Comparison of ENCODE assay signal across 1 cellular context in the genomic region with DNA sequence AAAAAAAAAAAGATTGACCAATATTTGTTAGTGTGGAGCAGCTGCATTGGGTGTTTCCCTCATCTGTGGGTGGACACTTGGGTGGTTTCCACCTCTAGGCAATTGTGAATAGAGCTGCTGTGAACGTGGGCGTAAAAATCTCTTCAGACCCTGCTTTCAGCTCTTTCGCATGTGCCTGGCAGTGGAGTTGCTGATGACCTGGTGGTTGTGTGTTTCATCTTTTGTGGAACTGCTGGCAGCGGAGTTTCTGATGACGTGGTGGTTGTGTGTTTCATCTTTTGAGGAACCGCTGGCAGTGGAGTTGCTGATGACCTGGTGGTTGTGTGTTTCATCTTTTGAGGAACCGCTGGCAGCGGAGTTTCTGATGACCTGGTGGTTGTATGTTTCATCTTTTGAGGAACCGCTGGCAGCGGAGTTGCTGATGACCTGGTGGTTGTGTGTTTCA.
A peak's percentile ranks its signal among the peaks of the same experiment; 100 is the strongest.
TF ChIP-seq lines count a peak whose summit lies in the region.

No MANE protein-coding gene starts in this region.

TF ChIP-seq in GM12878, 131 proteins besides CTCF, POLR2A, EP300 and RAD21 (continued from another document and continues in another):
- no peak for TF ChIP-seq TCF3 (IDR thresholded peaks at IDR 0.05; ENCODE audit: borderline replicate concordance, insufficient read depth, low read depth, low read length)
- TF ChIP-seq, protein P1, sequence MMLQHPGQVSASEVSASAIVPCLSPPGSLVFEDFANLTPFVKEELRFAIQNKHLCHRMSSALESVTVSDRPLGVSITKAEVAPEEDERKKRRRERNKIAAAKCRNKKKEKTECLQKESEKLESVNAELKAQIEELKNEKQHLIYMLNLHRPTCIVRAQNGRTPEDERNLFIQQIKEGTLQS (IDR thresholded peaks at IDR 0.05; ENCODE audit: borderline replicate concordance, extremely low read depth, low read depth, low read length), result no peak
- TF ChIP-seq GATAD2B (conservative IDR thresholded peaks at IDR 0.05; ENCODE audit: low read depth), result no peak
- peak; percentile 43; the same call in 1 of the 2 replicates for TF ChIP-seq PML (IDR thresholded peaks at IDR 0.05; ENCODE audit: low read length)
- TF ChIP-seq TCF12 (IDR thresholded peaks at IDR 0.05; ENCODE audit: low read depth, low read length), result peak; percentile 76
- TF ChIP-seq SIX5 (IDR thresholded peaks at IDR 0.05; ENCODE audit: low read depth, low read length, severe bottlenecking), result no peak
- no peak for TF ChIP-seq SUZ12 (IDR thresholded peaks at IDR 0.05; ENCODE audit: unreplicated experiment)
- TF ChIP-seq CHD2 (IDR thresholded peaks at IDR 0.05; ENCODE audit: borderline replicate concordance, low read depth, low read length), result no peak
- TF ChIP-seq BMI1 (IDR thresholded peaks at IDR 0.05; ENCODE audit: borderline replicate concordance), result no peak
- TF ChIP-seq POLR2AphosphoS5 (IDR thresholded peaks at IDR 0.05; ENCODE audit: low read length), result peak; percentile 64; the same call in 1 of the 2 replicates
- TF ChIP-seq, protein P2, sequence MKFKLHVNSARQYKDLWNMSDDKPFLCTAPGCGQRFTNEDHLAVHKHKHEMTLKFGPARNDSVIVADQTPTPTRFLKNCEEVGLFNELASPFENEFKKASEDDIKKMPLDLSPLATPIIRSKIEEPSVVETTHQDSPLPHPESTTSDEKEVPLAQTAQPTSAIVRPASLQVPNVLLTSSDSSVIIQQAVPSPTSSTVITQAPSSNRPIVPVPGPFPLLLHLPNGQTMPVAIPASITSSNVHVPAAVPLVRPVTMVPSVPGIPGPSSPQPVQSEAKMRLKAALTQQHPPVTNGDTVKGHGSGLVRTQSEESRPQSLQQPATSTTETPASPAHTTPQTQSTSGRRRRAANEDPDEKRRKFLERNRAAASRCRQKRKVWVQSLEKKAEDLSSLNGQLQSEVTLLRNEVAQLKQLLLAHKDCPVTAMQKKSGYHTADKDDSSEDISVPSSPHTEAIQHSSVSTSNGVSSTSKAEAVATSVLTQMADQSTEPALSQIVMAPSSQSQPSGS (IDR thresholded peaks at IDR 0.05; ENCODE audit: low read length), result peak; percentile 87
- TF ChIP-seq, protein P3, sequence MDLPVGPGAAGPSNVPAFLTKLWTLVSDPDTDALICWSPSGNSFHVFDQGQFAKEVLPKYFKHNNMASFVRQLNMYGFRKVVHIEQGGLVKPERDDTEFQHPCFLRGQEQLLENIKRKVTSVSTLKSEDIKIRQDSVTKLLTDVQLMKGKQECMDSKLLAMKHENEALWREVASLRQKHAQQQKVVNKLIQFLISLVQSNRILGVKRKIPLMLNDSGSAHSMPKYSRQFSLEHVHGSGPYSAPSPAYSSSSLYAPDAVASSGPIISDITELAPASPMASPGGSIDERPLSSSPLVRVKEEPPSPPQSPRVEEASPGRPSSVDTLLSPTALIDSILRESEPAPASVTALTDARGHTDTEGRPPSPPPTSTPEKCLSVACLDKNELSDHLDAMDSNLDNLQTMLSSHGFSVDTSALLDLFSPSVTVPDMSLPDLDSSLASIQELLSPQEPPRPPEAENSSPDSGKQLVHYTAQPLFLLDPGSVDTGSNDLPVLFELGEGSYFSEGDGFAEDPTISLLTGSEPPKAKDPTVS (IDR thresholded peaks at IDR 0.05; ENCODE audit: low read depth, low read length), result no peak
- TF ChIP-seq GABPA (IDR thresholded peaks at IDR 0.05; ENCODE audit: low read depth), result no peak
- no peak for TF ChIP-seq FOS (IDR thresholded peaks at IDR 0.05; ENCODE audit: borderline replicate concordance, extremely low read depth, insufficient read length)
- no peak for TF ChIP-seq CEBPB (IDR thresholded peaks at IDR 0.05; ENCODE audit: borderline replicate concordance in 1 of 2, low read depth in 2 of 2, low read length in 2 of 2)
- TF ChIP-seq FOXK2 (IDR thresholded peaks at IDR 0.05), result no peak
- TF ChIP-seq NRF1 (conservative IDR thresholded peaks at IDR 0.05; ENCODE audit: low read depth, low read length), result no peak
- TF ChIP-seq TAF1 (IDR thresholded peaks at IDR 0.05; ENCODE audit: borderline replicate concordance, low read depth, low read length), result no peak
- TF ChIP-seq, protein P4, sequence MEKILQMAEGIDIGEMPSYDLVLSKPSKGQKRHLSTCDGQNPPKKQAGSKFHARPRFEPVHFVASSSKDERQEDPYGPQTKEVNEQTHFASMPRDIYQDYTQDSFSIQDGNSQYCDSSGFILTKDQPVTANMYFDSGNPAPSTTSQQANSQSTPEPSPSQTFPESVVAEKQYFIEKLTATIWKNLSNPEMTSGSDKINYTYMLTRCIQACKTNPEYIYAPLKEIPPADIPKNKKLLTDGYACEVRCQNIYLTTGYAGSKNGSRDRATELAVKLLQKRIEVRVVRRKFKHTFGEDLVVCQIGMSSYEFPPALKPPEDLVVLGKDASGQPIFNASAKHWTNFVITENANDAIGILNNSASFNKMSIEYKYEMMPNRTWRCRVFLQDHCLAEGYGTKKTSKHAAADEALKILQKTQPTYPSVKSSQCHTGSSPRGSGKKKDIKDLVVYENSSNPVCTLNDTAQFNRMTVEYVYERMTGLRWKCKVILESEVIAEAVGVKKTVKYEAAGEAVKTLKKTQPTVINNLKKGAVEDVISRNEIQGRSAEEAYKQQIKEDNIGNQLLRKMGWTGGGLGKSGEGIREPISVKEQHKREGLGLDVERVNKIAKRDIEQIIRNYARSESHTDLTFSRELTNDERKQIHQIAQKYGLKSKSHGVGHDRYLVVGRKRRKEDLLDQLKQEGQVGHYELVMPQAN (conservative IDR thresholded peaks at IDR 0.05), result no peak
- TF ChIP-seq, protein P5, sequence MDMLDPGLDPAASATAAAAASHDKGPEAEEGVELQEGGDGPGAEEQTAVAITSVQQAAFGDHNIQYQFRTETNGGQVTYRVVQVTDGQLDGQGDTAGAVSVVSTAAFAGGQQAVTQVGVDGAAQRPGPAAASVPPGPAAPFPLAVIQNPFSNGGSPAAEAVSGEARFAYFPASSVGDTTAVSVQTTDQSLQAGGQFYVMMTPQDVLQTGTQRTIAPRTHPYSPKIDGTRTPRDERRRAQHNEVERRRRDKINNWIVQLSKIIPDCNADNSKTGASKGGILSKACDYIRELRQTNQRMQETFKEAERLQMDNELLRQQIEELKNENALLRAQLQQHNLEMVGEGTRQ (IDR thresholded peaks at IDR 0.05; ENCODE audit: borderline replicate concordance, low read depth, low read length), result no peak
- TF ChIP-seq KAT2A (conservative IDR thresholded peaks at IDR 0.05; ENCODE audit: control insufficient read depth, low read depth, low read length), result no peak
- TF ChIP-seq ZNF207 (IDR thresholded peaks at IDR 0.05; ENCODE audit: borderline replicate concordance), result no peak
- TF ChIP-seq, protein P6, sequence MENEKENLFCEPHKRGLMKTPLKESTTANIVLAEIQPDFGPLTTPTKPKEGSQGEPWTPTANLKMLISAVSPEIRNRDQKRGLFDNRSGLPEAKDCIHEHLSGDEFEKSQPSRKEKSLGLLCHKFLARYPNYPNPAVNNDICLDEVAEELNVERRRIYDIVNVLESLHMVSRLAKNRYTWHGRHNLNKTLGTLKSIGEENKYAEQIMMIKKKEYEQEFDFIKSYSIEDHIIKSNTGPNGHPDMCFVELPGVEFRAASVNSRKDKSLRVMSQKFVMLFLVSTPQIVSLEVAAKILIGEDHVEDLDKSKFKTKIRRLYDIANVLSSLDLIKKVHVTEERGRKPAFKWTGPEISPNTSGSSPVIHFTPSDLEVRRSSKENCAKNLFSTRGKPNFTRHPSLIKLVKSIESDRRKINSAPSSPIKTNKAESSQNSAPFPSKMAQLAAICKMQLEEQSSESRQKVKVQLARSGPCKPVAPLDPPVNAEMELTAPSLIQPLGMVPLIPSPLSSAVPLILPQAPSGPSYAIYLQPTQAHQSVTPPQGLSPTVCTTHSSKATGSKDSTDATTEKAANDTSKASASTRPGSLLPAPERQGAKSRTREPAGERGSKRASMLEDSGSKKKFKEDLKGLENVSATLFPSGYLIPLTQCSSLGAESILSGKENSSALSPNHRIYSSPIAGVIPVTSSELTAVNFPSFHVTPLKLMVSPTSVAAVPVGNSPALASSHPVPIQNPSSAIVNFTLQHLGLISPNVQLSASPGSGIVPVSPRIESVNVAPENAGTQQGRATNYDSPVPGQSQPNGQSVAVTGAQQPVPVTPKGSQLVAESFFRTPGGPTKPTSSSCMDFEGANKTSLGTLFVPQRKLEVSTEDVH (IDR thresholded peaks at IDR 0.05; ENCODE audit: low read depth, partially characterized antibody), result no peak
- TF ChIP-seq MEF2A (IDR thresholded peaks at IDR 0.05; ENCODE audit: insufficient read depth, low read depth, low read length), result 0 out of 2 replicates have a peak, but pooled peaks have one; percentile 50
- TF ChIP-seq MYB (IDR thresholded peaks at IDR 0.05; ENCODE audit: borderline replicate concordance, low read depth, low read length), result no peak
- peak; percentile 65; the same call in 1 of the 2 replicates for TF ChIP-seq FOXM1 (IDR thresholded peaks at IDR 0.05; ENCODE audit: low read depth, low read length)
- TF ChIP-seq, protein P7, sequence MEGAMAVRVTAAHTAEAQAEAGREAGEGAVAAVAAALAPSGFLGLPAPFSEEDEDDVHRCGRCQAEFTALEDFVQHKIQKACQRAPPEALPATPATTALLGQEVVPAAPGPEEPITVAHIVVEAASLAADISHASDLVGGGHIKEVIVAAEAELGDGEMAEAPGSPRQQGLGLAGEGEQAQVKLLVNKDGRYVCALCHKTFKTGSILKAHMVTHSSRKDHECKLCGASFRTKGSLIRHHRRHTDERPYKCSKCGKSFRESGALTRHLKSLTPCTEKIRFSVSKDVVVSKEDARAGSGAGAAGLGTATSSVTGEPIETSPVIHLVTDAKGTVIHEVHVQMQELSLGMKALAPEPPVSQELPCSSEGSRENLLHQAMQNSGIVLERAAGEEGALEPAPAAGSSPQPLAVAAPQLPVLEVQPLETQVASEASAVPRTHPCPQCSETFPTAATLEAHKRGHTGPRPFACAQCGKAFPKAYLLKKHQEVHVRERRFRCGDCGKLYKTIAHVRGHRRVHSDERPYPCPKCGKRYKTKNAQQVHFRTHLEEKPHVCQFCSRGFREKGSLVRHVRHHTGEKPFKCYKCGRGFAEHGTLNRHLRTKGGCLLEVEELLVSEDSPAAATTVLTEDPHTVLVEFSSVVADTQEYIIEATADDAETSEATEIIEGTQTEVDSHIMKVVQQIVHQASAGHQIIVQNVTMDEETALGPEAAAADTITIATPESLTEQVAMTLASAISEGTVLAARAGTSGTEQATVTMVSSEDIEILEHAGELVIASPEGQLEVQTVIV (IDR thresholded peaks at IDR 0.05; ENCODE audit: borderline replicate concordance, partially characterized antibody), result no peak
- TF ChIP-seq, protein P8, sequence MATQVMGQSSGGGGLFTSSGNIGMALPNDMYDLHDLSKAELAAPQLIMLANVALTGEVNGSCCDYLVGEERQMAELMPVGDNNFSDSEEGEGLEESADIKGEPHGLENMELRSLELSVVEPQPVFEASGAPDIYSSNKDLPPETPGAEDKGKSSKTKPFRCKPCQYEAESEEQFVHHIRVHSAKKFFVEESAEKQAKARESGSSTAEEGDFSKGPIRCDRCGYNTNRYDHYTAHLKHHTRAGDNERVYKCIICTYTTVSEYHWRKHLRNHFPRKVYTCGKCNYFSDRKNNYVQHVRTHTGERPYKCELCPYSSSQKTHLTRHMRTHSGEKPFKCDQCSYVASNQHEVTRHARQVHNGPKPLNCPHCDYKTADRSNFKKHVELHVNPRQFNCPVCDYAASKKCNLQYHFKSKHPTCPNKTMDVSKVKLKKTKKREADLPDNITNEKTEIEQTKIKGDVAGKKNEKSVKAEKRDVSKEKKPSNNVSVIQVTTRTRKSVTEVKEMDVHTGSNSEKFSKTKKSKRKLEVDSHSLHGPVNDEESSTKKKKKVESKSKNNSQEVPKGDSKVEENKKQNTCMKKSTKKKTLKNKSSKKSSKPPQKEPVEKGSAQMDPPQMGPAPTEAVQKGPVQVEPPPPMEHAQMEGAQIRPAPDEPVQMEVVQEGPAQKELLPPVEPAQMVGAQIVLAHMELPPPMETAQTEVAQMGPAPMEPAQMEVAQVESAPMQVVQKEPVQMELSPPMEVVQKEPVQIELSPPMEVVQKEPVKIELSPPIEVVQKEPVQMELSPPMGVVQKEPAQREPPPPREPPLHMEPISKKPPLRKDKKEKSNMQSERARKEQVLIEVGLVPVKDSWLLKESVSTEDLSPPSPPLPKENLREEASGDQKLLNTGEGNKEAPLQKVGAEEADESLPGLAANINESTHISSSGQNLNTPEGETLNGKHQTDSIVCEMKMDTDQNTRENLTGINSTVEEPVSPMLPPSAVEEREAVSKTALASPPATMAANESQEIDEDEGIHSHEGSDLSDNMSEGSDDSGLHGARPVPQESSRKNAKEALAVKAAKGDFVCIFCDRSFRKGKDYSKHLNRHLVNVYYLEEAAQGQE (IDR thresholded peaks at IDR 0.05; ENCODE audit: low read depth, low read length), result 0 out of 2 replicates have a peak, but pooled peaks have one; percentile 15
- TF ChIP-seq ASH2L (IDR thresholded peaks at IDR 0.05; ENCODE audit: borderline replicate concordance, low read depth), result no peak
- 0 out of 2 replicates have a peak, but pooled peaks have one; percentile 24 for TF ChIP-seq CBX5 (IDR thresholded peaks at IDR 0.05; ENCODE audit: low read depth)
- TF ChIP-seq, protein P9, sequence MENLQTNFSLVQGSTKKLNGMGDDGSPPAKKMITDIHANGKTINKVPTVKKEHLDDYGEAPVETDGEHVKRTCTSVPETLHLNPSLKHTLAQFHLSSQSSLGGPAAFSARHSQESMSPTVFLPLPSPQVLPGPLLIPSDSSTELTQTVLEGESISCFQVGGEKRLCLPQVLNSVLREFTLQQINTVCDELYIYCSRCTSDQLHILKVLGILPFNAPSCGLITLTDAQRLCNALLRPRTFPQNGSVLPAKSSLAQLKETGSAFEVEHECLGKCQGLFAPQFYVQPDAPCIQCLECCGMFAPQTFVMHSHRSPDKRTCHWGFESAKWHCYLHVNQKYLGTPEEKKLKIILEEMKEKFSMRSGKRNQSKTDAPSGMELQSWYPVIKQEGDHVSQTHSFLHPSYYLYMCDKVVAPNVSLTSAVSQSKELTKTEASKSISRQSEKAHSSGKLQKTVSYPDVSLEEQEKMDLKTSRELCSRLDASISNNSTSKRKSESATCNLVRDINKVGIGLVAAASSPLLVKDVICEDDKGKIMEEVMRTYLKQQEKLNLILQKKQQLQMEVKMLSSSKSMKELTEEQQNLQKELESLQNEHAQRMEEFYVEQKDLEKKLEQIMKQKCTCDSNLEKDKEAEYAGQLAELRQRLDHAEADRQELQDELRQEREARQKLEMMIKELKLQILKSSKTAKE (IDR thresholded peaks at IDR 0.05; ENCODE audit: low read depth, poor library complexity, severe bottlenecking), result peak; percentile 57
- TF ChIP-seq, protein P10, sequence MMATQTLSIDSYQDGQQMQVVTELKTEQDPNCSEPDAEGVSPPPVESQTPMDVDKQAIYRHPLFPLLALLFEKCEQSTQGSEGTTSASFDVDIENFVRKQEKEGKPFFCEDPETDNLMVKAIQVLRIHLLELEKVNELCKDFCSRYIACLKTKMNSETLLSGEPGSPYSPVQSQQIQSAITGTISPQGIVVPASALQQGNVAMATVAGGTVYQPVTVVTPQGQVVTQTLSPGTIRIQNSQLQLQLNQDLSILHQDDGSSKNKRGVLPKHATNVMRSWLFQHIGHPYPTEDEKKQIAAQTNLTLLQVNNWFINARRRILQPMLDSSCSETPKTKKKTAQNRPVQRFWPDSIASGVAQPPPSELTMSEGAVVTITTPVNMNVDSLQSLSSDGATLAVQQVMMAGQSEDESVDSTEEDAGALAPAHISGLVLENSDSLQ (IDR thresholded peaks at IDR 0.05), result peak; percentile 24; the same call in 1 of the 2 replicates
- TF ChIP-seq KDM1A (IDR thresholded peaks at IDR 0.05; ENCODE audit: borderline replicate concordance), result no peak
- TF ChIP-seq SMARCA5 (IDR thresholded peaks at IDR 0.05), result no peak
